1 cellular context compared by ENCODE assay signal in the genomic region with DNA sequence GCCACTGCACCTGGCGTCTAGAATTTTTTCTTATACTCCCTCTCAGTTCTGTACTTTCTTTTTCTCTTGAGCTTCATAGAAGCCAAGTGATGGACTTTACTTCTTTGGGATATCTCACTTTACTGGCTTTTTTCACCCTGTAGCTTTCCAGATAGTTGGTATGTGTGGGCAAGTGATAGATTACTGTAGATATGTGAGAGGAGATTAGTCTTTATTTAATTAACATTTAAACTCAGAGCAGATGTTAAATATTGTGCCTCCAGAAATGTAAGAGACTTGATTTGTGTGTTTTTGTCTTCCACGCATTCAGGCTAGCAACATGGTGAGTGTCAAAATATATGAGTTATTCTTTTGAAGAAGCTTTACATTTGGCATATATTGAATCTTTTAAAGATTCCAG.
TF ChIP-seq lines count a peak whose summit lies in the region.

No MANE protein-coding gene starts in this region.

TF ChIP-seq in SK-N-SH, 30 proteins besides CTCF, POLR2A, EP300 and RAD21:
- TF ChIP-seq RCOR1 (IDR thresholded peaks at IDR 0.05; ENCODE audit: low read length) (peak; percentile 93), GATA2 (CRISPR knock-in tag; IDR thresholded peaks at IDR 0.05) (peak; percentile 73), POLR2AphosphoS5 (IDR thresholded peaks at IDR 0.05; ENCODE audit: low read depth, low read length) (no peak), YY1 (IDR thresholded peaks at IDR 0.05; ENCODE audit: low read depth) (no peak), CHD2 (IDR thresholded peaks at IDR 0.05; ENCODE audit: low read length, partially characterized antibody) (peak; percentile 15)
